8 cellular contexts compared by ENCODE assay signal in genomic region chr7:2631924-2632716, GRCh38. TPM values are rescaled to one million over a fixed set of nuclear protein-coding genes. Genes with fewer than 3 reads are reported as not detected.
DNase-seq lines count a peak whose midpoint lies in the region; ATAC-seq and TF ChIP-seq lines count a peak whose summit lies in the region.

A gene with protein sequence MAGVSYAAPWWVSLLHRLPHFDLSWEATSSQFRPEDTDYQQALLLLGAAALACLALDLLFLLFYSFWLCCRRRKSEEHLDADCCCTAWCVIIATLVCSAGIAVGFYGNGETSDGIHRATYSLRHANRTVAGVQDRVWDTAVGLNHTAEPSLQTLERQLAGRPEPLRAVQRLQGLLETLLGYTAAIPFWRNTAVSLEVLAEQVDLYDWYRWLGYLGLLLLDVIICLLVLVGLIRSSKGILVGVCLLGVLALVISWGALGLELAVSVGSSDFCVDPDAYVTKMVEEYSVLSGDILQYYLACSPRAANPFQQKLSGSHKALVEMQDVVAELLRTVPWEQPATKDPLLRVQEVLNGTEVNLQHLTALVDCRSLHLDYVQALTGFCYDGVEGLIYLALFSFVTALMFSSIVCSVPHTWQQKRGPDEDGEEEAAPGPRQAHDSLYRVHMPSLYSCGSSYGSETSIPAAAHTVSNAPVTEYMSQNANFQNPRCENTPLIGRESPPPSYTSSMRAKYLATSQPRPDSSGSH (plus strand): TSS chr7:2631986. CDS start chr7:2632156, 170 bp downstream.

- H3K9me3 ChIP-seq in SK-N-MC (ENCODE audit: low read depth, low read length) (no peaks in the 10 kb centered on the region), neural progenitor cell (ENCODE audit: low read depth) (no peaks in the 10 kb centered on the region)

- H3K4me3 ChIP-seq in SK-N-MC (peak within 1 kb of the TSS; percentile 83), neural progenitor cell (peak within 1 kb of the TSS; percentile 97)

- peaks cover 9% of the 10 kb centered on the region for H3K4me1 ChIP-seq in neural progenitor cell

- no peak for TF ChIP-seq CTCF in neural progenitor cell (IDR thresholded peaks at IDR 0.05)

- H3K9ac ChIP-seq in SK-N-MC (ENCODE audit: insufficient read length): peak within 1 kb of the TSS; percentile 92
- peak within 1 kb of the TSS; percentile 89 for H3K9ac ChIP-seq in neural progenitor cell

- peaks cover 20% of the 10 kb centered on the region for H3F3A ChIP-seq in neural progenitor cell (ENCODE audit: low read depth)

- H3K4me1 Mint-ChIP-seq in neural progenitor cell: peaks cover 39% of the 10 kb centered on the region

- H3K4me3 Mint-ChIP-seq in neural progenitor cell: peak within 1 kb of the TSS; percentile 94

- no peaks in the 10 kb centered on the region; the same call in 1 of the 2 replicates for H3K36me3 ChIP-seq in SK-N-MC (ENCODE audit: insufficient read depth, low read length)
- H3K36me3 ChIP-seq in neural progenitor cell: no peaks in the 10 kb centered on the region

- peaks cover 51% of the 10 kb centered on the region for H4K20me1 ChIP-seq in neural progenitor cell (ENCODE audit: low read depth)

- H3K27me3 ChIP-seq in neural progenitor cell: no peaks in the 10 kb centered on the region

- peak within 1 kb of the TSS; percentile 94 for H3K4me2 ChIP-seq in neural progenitor cell

- H3K27me3 Mint-ChIP-seq in neural progenitor cell (ENCODE audit: insufficient read depth, low read depth): peaks cover 4% of the 10 kb centered on the region

- no peaks in the 10 kb centered on the region for H3K9me3 Mint-ChIP-seq in neural progenitor cell

- H3K27ac ChIP-seq in SK-N-MC (peak within 1 kb of the TSS; percentile 89), neural progenitor cell (no peak within 1 kb of the TSS)

- DNase-seq in NCI-H748 (lab: John Stamatoyannopoulos, UW; ENCODE audit: unreplicated experiment): peak; percentile 66
- no peak for DNase-seq in NCI-H748 treated with DMSO at 0.1 percent for 48 hours (lab: John Stamatoyannopoulos, UW)
- DNase-seq in SK-N-MC (ENCODE audit: low read depth, low spot score): no peak
- DNase-seq in neural progenitor cell (ENCODE audit: low spot score): no peak
- no peak for DNase-seq in stimulated activated CD4-positive, alpha-beta T cell treated with anti-CD3 and anti-CD28 coated beads, Interleukin-4, amount 100 ng/mL, for 24 hours
- no peak for DNase-seq in activated CD4-positive, alpha-beta T cell treated with anti-CD3 and anti-CD28 coated beads for 48 hours

- peak within 1 kb of the TSS; percentile 72 for H3K27ac Mint-ChIP-seq in neural progenitor cell

- H3K36me3 Mint-ChIP-seq in neural progenitor cell: no peaks in the 10 kb centered on the region

- H3K79me2 ChIP-seq in neural progenitor cell (ENCODE audit: low read depth): peaks cover 52% of the 10 kb centered on the region

- H2AFZ ChIP-seq in neural progenitor cell (replicated peaks): no peak within 1 kb of the TSS

- ATAC-seq in HG02943 (IDR thresholded peaks at IDR 0.05; ENCODE audit: low read depth, unreplicated experiment): peak; percentile 38
- peak; percentile 0 for ATAC-seq in esophagus mucosa

RNA-seq across cellular contexts. Expression of the gene that starts here (rescaled TPM):
- total RNA-seq in esophagus mucosa (11.7 TPM), neural progenitor cell (ENCODE audit: low replicate concordance) (13.2 and 60.0 TPM in 2 replicates)
